In the genomic region with DNA sequence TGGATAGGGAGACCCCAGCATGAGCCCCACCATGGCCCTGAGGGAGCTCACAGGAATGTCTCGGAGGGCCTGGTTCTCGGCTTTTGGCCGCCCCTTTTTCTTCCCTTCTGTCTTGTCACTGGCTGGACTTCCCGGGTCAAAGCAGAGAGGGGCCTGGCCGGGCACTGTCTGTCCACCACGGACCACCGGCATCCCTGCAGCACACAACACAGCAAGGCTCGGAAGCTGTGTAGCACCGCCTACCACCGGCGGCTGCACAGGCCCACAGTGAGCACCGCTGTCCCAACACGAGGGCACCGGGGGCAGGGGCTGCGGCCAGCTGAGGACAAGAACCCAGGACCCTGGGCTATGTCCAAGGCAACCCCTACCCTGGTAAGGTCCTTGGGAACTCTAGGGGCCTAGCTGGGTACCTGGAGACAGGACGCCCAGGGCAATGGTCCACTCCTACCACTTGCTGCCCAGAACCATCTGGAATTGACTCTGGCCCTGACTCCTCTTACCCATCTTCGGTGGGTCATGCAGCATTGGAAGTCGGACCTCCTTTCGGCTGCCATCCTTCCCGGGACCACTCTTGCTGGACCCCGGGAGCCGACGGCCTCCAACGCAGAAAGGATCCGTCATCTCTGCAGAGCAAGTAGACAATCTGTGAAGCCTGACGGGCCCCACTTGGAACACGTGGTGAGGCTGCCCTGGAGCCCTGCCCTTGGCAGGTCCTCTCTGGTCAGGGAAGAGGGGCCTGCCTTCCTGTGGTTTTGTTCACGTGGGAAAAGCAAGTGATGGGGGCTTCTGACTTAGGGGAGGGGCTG, we compare ENCODE assay signal across 1 cellular context.
TF ChIP-seq lines count a peak whose summit lies in the region.

No MANE protein-coding gene starts in this region.

TF ChIP-seq in HepG2, 621 proteins besides CTCF, POLR2A, EP300 and RAD21 (continued from another document):
- no peak for TF ChIP-seq AFF4 (CRISPR knock-in tag; IDR thresholded peaks at IDR 0.05)
- TF ChIP-seq ZNF747 (CRISPR knock-in tag; IDR thresholded peaks at IDR 0.05; ENCODE audit: borderline replicate concordance) = no peak
- no peak for TF ChIP-seq ZSCAN22 (CRISPR knock-in tag; IDR thresholded peaks at IDR 0.05)
- peak; percentile 31; the same call in 1 of the 2 replicates for TF ChIP-seq ZNF768 (CRISPR knock-in tag; IDR thresholded peaks at IDR 0.05)
- TF ChIP-seq TBX2 (CRISPR knock-in tag; IDR thresholded peaks at IDR 0.05; ENCODE audit: borderline replicate concordance) = no peak
- 0 out of 2 replicates have a peak, but pooled peaks have one; percentile 26 for TF ChIP-seq ZNF879 (CRISPR knock-in tag; IDR thresholded peaks at IDR 0.05)
- TF ChIP-seq ZNF460 (CRISPR knock-in tag; IDR thresholded peaks at IDR 0.05; ENCODE audit: borderline replicate concordance) = no peak
- no peak for TF ChIP-seq HNRNPLL (IDR thresholded peaks at IDR 0.05; ENCODE audit: low read depth, low read length, poor library complexity, severe bottlenecking)
- TF ChIP-seq ZNF207 (IDR thresholded peaks at IDR 0.05; ENCODE audit: borderline replicate concordance) = no peak
- TF ChIP-seq ZNF274 (CRISPR knock-in tag; IDR thresholded peaks at IDR 0.05) = 0 out of 2 replicates have a peak, but pooled peaks have one; percentile 36
- TF ChIP-seq ZBTB46 (CRISPR knock-in tag; IDR thresholded peaks at IDR 0.05; ENCODE audit: borderline replicate concordance) = no peak
- no peak for TF ChIP-seq ZNF33A (CRISPR knock-in tag; IDR thresholded peaks at IDR 0.05; ENCODE audit: borderline replicate concordance)
TF ChIP-seq in HepG2: peak in this region for 17.
